Comparison of ENCODE assay signal across 1 cellular context in the genomic region with DNA sequence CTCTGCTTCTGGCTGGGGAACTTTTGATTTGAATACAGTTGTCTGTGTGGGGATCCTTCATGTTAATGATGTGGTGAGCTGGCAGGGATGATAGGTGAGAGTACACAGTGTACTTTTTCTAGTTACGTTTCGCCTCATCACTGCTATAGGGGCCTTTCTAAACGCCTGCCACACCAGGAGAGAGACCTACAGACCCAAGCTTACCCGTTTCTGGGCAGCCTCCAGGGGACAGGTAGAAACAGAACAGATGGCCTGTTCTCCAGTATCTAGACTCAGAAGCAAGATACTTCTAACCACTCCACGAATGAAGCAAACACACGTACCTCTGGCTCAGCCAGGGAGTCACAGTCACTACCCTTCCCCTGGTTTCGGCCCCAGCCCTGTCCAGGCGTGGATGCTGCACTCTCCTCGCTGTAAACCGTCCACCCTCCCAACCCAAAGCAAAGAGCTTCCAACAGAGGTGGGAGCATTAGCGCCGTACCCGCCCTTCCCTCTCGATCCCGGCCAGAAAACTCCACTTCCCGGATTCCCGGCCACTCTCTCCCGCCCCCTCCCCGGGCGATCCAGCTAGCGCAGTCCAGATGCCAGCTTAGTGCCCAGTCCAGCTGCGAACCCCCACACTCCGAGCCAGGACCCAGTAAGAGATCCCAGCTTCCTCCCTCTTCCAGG.
TF ChIP-seq lines count a peak whose summit lies in the region.

No MANE protein-coding gene starts in this region.

TF ChIP-seq in HEK293, 187 proteins besides CTCF, POLR2A, EP300 and RAD21 (continued from another document):
- TF ChIP-seq, protein P1, sequence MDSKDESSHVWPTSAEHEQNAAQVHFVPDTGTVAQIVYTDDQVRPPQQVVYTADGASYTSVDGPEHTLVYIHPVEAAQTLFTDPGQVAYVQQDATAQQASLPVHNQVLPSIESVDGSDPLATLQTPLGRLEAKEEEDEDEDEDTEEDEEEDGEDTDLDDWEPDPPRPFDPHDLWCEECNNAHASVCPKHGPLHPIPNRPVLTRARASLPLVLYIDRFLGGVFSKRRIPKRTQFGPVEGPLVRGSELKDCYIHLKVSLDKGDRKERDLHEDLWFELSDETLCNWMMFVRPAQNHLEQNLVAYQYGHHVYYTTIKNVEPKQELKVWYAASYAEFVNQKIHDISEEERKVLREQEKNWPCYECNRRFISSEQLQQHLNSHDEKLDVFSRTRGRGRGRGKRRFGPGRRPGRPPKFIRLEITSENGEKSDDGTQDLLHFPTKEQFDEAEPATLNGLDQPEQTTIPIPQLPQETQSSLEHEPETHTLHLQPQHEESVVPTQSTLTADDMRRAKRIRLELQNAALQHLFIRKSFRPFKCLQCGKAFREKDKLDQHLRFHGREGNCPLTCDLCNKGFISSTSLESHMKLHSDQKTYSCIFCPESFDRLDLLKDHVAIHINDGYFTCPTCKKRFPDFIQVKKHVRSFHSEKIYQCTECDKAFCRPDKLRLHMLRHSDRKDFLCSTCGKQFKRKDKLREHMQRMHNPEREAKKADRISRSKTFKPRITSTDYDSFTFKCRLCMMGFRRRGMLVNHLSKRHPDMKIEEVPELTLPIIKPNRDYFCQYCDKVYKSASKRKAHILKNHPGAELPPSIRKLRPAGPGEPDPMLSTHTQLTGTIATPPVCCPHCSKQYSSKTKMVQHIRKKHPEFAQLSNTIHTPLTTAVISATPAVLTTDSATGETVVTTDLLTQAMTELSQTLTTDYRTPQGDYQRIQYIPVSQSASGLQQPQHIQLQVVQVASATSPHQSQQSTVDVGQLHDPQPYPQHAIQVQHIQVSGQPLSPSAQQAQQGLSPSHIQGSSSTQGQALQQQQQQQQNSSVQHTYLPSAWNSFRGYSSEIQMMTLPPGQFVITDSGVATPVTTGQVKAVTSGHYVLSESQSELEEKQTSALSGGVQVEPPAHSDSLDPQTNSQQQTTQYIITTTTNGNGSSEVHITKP (tag by site-specific recombination; IDR thresholded peaks at IDR 0.05): 0 out of 2 replicates have a peak, but pooled peaks have one; percentile 8
- TF ChIP-seq ZNF37A (tag by site-specific recombination; IDR thresholded peaks at IDR 0.05) (no peak), KLF9 (tag by site-specific recombination; IDR thresholded peaks at IDR 0.05; ENCODE audit: low read depth) (peak; percentile 81), ZNF610 (tag by site-specific recombination; IDR thresholded peaks at IDR 0.05; ENCODE audit: borderline replicate concordance) (no peak), ZNF335 (tag by site-specific recombination; conservative IDR thresholded peaks at IDR 0.05) (peak; percentile 49), MZF1 (tag by site-specific recombination; IDR thresholded peaks at IDR 0.05; ENCODE audit: borderline replicate concordance) (no peak), SP7 (tag by site-specific recombination; IDR thresholded peaks at IDR 0.05) (0 out of 2 replicates have a peak, but pooled peaks have one; percentile 37), ZSCAN30 (tag by site-specific recombination; IDR thresholded peaks at IDR 0.05) (no peak), ZNF600 (tag by site-specific recombination; IDR thresholded peaks at IDR 0.05) (peak; percentile 88), ZBTB8A (tag by site-specific recombination; IDR thresholded peaks at IDR 0.05) (no peak; the same call in 1 of the 2 replicates), ZNF214 (tag by site-specific recombination; IDR thresholded peaks at IDR 0.05; ENCODE audit: borderline replicate concordance) (no peak), KLF8 (tag by site-specific recombination; IDR thresholded peaks at IDR 0.05) (0 out of 2 replicates have a peak, but pooled peaks have one; percentile 17), PRDM2 (tag by site-specific recombination; IDR thresholded peaks at IDR 0.05; ENCODE audit: borderline replicate concordance) (no peak), ZNF792 (tag by site-specific recombination; IDR thresholded peaks at IDR 0.05) (no peak), ZNF221 (tag by site-specific recombination; IDR thresholded peaks at IDR 0.05; ENCODE audit: borderline replicate concordance) (no peak), EGR2 (tag by site-specific recombination; IDR thresholded peaks at IDR 0.05; ENCODE audit: low read depth) (0 out of 2 replicates have a peak, but pooled peaks have one; percentile 22), IKZF3 (tag by site-specific recombination; IDR thresholded peaks at IDR 0.05) (peak; percentile 80), ZNF747 (tag by site-specific recombination; IDR thresholded peaks at IDR 0.05) (no peak), ZNF341 (tag by site-specific recombination; IDR thresholded peaks at IDR 0.05; ENCODE audit: low read depth) (no peak), ZXDB (tag by site-specific recombination; IDR thresholded peaks at IDR 0.05) (no peak), ZFHX2 (tag by site-specific recombination; conservative IDR thresholded peaks at IDR 0.05) (0 out of 2 replicates have a peak, but pooled peaks have one; percentile 11), ZBTB20 (tag by site-specific recombination; IDR thresholded peaks at IDR 0.05) (peak; percentile 35; the same call in 1 of the 2 replicates), PRDM1 (tag by site-specific recombination; IDR thresholded peaks at IDR 0.05) (no peak), KLF1 (tag by site-specific recombination; IDR thresholded peaks at IDR 0.05) (peak; percentile 72), ZFP41 (tag by site-specific recombination; IDR thresholded peaks at IDR 0.05; ENCODE audit: borderline replicate concordance) (no peak), ZNF777 (tag by site-specific recombination; IDR thresholded peaks at IDR 0.05; ENCODE audit: borderline replicate concordance) (no peak), KLF16 (tag by site-specific recombination; IDR thresholded peaks at IDR 0.05) (peak; percentile 42; the same call in 1 of the 2 replicates), SP3 (tag by site-specific recombination; IDR thresholded peaks at IDR 0.05) (peak; percentile 57; the same call in 1 of the 2 replicates)
- TF ChIP-seq, protein P2, sequence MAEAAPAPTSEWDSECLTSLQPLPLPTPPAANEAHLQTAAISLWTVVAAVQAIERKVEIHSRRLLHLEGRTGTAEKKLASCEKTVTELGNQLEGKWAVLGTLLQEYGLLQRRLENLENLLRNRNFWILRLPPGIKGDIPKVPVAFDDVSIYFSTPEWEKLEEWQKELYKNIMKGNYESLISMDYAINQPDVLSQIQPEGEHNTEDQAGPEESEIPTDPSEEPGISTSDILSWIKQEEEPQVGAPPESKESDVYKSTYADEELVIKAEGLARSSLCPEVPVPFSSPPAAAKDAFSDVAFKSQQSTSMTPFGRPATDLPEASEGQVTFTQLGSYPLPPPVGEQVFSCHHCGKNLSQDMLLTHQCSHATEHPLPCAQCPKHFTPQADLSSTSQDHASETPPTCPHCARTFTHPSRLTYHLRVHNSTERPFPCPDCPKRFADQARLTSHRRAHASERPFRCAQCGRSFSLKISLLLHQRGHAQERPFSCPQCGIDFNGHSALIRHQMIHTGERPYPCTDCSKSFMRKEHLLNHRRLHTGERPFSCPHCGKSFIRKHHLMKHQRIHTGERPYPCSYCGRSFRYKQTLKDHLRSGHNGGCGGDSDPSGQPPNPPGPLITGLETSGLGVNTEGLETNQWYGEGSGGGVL (tag by site-specific recombination; IDR thresholded peaks at IDR 0.05): peak; percentile 68; the same call in 1 of the 2 replicates
